Comparison of ENCODE assay signal across 12 cellular contexts in the genomic region with DNA sequence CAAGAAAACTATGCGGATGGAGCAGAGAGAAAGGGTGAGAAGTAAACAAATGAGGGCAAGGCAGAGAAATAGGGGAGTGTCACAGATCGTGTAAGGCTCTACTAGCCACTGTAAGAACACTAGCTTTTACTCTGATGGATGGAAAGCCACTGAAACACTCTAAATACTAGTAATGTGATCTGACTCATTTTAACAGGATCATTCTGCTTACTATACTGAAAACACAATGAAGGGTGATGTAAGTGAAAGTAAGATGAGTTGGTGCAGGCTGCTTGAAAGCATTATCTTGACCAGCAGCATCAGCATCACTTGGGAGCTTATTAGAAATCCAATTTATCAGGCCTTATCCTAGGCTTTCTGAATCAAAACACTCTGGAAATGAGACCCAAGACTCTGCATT. TPM values are rescaled to one million over a fixed set of nuclear protein-coding genes. Genes with fewer than 3 reads are reported as not detected.
DNase-seq lines count a peak whose midpoint lies in the region; ATAC-seq and TF ChIP-seq lines count a peak whose summit lies in the region.
"Had no signal": no experiment of that assay in that cellular context is flagged by ENCODE, and none has a peak within 500 bp of the region (broad histone marks: within the 10 kb centered on the region; RNA-seq: fewer than 3 reads in every experiment).

No MANE protein-coding gene starts in this region.

- H3K4me1 Mint-ChIP-seq in activated naive CD8-positive, alpha-beta T cell treated with anti-CD3 and anti-CD28 coated beads for 36 hours, result peaks cover 30% of the 10 kb centered on the region
- H3K4me1 Mint-ChIP-seq in memory B cell (peaks cover 7% of the 10 kb centered on the region), endodermal cell (peaks cover 1% of the 10 kb centered on the region)

- H3K4me3 Mint-ChIP-seq in activated naive CD8-positive, alpha-beta T cell treated with anti-CD3 and anti-CD28 coated beads for 36 hours, result no peak overlapping the region
- H3K4me3 Mint-ChIP-seq in memory B cell (no peak overlapping the region), endodermal cell (no peak overlapping the region)

- H3K9ac ChIP-seq in endodermal cell (ENCODE audit: extremely low read depth, low read length, poor library complexity, severe bottlenecking), result no peak overlapping the region

- WGBS in endodermal cell (ENCODE audit: insufficient coverage in 1 of 2, insufficient read length in 1 of 2), 2 experiments, result 83 to 94% methylated on average over 1 to 2 of the region's 2 CpGs

- no peaks in the 10 kb centered on the region for H3K27me3 Mint-ChIP-seq in activated naive CD8-positive, alpha-beta T cell treated with anti-CD3 and anti-CD28 coated beads for 36 hours
- no peaks in the 10 kb centered on the region for H3K27me3 Mint-ChIP-seq in memory B cell
- no peaks in the 10 kb centered on the region for H3K27me3 Mint-ChIP-seq in endodermal cell (ENCODE audit: insufficient read depth)

- H3K9me3 Mint-ChIP-seq in activated naive CD8-positive, alpha-beta T cell treated with anti-CD3 and anti-CD28 coated beads for 36 hours, result no peaks in the 10 kb centered on the region
- H3K9me3 Mint-ChIP-seq in memory B cell, result no peaks in the 10 kb centered on the region
- no peaks in the 10 kb centered on the region for H3K9me3 Mint-ChIP-seq in endodermal cell

- no peaks in the 10 kb centered on the region for H3K27me3 ChIP-seq in endodermal cell (ENCODE audit: control insufficient read depth, insufficient read depth, low read length, poor library complexity, severe bottlenecking)
- H3K27me3 ChIP-seq: Peyer's patch, tibial artery had no signal

- ATAC-seq in HG02610 (IDR thresholded peaks at IDR 0.05; ENCODE audit: unreplicated experiment) (peak; percentile 60), memory B cell (ENCODE audit: low read depth) (no peak)

- DNase-seq in GM03348 (ENCODE audit: low spot score), result peak; percentile 19
- no peak for DNase-seq in activated naive CD8-positive, alpha-beta T cell treated with anti-CD3 and anti-CD28 coated beads for 36 hours
- no peak for DNase-seq in memory B cell (ENCODE audit: low spot score in 2 of 2)
- no peak for DNase-seq in T-helper 9 cell
- no peak for DNase-seq in endodermal cell
- no peak for DNase-seq in central memory CD4-positive, alpha-beta T cell
- DNase-seq in activated gamma-delta T cell treated with Interleukin-2 at 50 U/mL for 16 hours, result no peak
- DNase-seq: activated effector memory CD4-positive, alpha-beta T cell treated with anti-CD3 and anti-CD28 coated beads, Interleukin-2, amount 50 U/mL, for 16 hours; NCI-H2081; Peyer's patch; tibial artery had no signal

- H3K4me1 ChIP-seq in endodermal cell (ENCODE audit: control insufficient read depth, insufficient read depth, low read length), result no peaks in the 10 kb centered on the region
- H3K4me1 ChIP-seq: tibial artery had no signal

- H3K9me3 ChIP-seq in endodermal cell (ENCODE audit: control insufficient read depth, low read length), result no peaks in the 10 kb centered on the region
- H3K9me3 ChIP-seq: Peyer's patch, tibial artery had no signal

- no peak overlapping the region for H3K4me3 ChIP-seq in endodermal cell (ENCODE audit: low read length)
- H3K4me3 ChIP-seq: Peyer's patch, tibial artery had no signal

- peaks cover 16% of the 10 kb centered on the region for H3K36me3 Mint-ChIP-seq in activated naive CD8-positive, alpha-beta T cell treated with anti-CD3 and anti-CD28 coated beads for 36 hours
- H3K36me3 Mint-ChIP-seq in memory B cell (peaks cover 21% of the 10 kb centered on the region), endodermal cell (ENCODE audit: low read depth) (peaks cover 32% of the 10 kb centered on the region)

- peak overlapping the region; percentile 72 for H3K27ac Mint-ChIP-seq in activated naive CD8-positive, alpha-beta T cell treated with anti-CD3 and anti-CD28 coated beads for 36 hours
- H3K27ac Mint-ChIP-seq in memory B cell (peak overlapping the region; percentile 36), endodermal cell (no peak overlapping the region)

- TF ChIP-seq CTCF in endodermal cell (conservative IDR thresholded peaks at IDR 0.05), result no peak

- peaks cover 88% of the 10 kb centered on the region for H3K36me3 ChIP-seq in endodermal cell (ENCODE audit: control insufficient read depth, insufficient read depth, low read length)

- H3K27ac ChIP-seq in endodermal cell (ENCODE audit: low read depth, low read length), result no peak overlapping the region
- H3K27ac ChIP-seq: Peyer's patch, tibial artery had no signal

RNA-seq across cellular contexts. Expression of gene TUT4, which starts 32.7 kb away (rescaled TPM):
- total RNA-seq in activated naive CD8-positive, alpha-beta T cell treated with anti-CD3 and anti-CD28 coated beads for 36 hours, result 10 to 100 TPM; 56.7 to 58.2 TPM
- total RNA-seq in endodermal cell, result 100 to 1,000 TPM; 131 to 170 TPM
- 85.3 TPM for polyA plus RNA-seq in endodermal cell (2013, experiment 1 of 2)
- 95.6 TPM for polyA plus RNA-seq in endodermal cell (2013, experiment 2 of 2)
